Comparison of ENCODE assay signal across 27 cellular contexts in the genomic region with DNA sequence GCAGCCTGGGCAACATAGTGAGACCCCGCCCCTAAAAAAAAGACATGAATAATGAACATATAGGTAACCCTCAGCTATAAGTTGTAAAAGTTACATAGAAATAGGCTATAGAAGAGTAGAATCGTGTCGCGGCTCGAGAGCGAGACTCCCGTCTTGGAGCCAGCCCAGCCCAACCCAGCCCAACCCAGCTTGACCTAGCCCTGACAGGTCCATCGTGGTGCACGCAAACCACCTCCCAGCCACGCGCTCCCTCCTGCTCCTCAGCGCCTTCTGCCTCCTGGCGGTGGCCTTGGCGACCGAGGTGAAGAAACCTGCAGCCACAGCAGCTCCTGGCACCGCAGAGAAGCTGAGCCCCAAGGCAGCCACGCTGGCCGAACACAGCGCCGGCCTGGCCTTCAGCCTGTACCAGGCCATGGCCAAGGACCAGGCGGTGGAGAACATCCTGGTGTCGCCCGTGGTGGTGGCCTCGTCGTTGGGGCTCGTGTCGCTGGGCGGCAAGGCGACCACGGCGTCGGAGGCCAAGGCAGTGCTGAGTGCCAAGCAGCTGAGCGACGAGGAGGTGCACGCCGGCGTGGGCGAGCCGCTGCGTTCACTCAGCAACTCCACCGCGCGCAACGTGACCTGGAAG.
"Had no signal": no experiment of that assay in that cellular context is flagged by ENCODE, and none has a peak within 500 bp of the region (broad histone marks: within the 10 kb centered on the region; RNA-seq: fewer than 3 reads in every experiment).

No MANE protein-coding gene starts in this region.

- H3K4me1 Mint-ChIP-seq: mesothelial cell of epicardium; neural crest cell; stimulated activated naive B cell treated with anti-CD40 and anti-IgM and Interleukin-4, amounts not matched to agents 10 μg/mL and 1 μg/mL and 100 μg/mL, for 72 hours had no signal

- H3K36me3 ChIP-seq: gastrocnemius medialis, left lung, right lobe of liver, thoracic aorta, tibial nerve, upper lobe of left lung had no signal

- ATAC-seq: gastrocnemius medialis; left cardiac atrium; left lung; mucosa of descending colon; stimulated activated naive B cell treated with anti-CD40 and anti-IgM and Interleukin-4, amounts not matched to agents 10 μg/mL and 1 μg/mL and 100 μg/mL, for 72 hours had no signal

- H3K27ac Mint-ChIP-seq: mesothelial cell of epicardium; naive B cell; natural killer cell treated with Interleukin-12 subunit alpha and Interleukin-12 subunit beta and Interleukin-15 and Interleukin-18, amount 100 ng/mL, for 72 hours; progenitor cell of endocrine pancreas; stimulated activated naive B cell treated with anti-CD40 and anti-IgM and Interleukin-4, amounts not matched to agents 10 μg/mL and 1 μg/mL and 100 μg/mL, for 72 hours; stimulated activated naive CD8-positive, alpha-beta T cell treated with anti-CD3 and anti-CD28 coated beads, Interleukin-15, Interleukin-2, amounts not matched to agents 100 ng/mL and 50 ng/mL, for 24 hours had no signal

- H3K4me3 Mint-ChIP-seq: mesothelial cell of epicardium; naive B cell; natural killer cell treated with Interleukin-12 subunit alpha and Interleukin-12 subunit beta and Interleukin-15 and Interleukin-18, amount 100 ng/mL, for 72 hours; neural crest cell; stimulated activated naive B cell treated with anti-CD40 and anti-IgM and Interleukin-4, amounts not matched to agents 10 μg/mL and 1 μg/mL and 100 μg/mL, for 72 hours; stimulated activated naive CD8-positive, alpha-beta T cell treated with anti-CD3 and anti-CD28 coated beads, Interleukin-15, Interleukin-2, amounts not matched to agents 100 ng/mL and 50 ng/mL, for 24 hours had no signal

- H3K27me3 Mint-ChIP-seq: naive B cell; natural killer cell treated with Interleukin-12 subunit alpha and Interleukin-12 subunit beta and Interleukin-15 and Interleukin-18, amount 100 ng/mL, for 72 hours; progenitor cell of endocrine pancreas; stimulated activated naive B cell treated with anti-CD40 and anti-IgM and Interleukin-4, amounts not matched to agents 10 μg/mL and 1 μg/mL and 100 μg/mL, for 72 hours; stimulated activated naive CD8-positive, alpha-beta T cell treated with anti-CD3 and anti-CD28 coated beads, Interleukin-15, Interleukin-2, amounts not matched to agents 100 ng/mL and 50 ng/mL, for 24 hours had no signal

- H3K9me3 ChIP-seq: gastrocnemius medialis, left lung, mucosa of descending colon, right lobe of liver, thoracic aorta, tibial nerve, upper lobe of left lung had no signal

- DNase-seq: dermis blood vessel endothelial cell; effector memory CD4-positive, alpha-beta T cell; foreskin fibroblast; gastrocnemius medialis; head of caudate nucleus; left cardiac atrium; mesenchymal stem cell; naive B cell; small intestine; stimulated activated CD4-positive, alpha-beta T cell treated with anti-CD3 and anti-CD28 coated beads, Interleukin-15, amount 100 ng/mL, for 24 hours; stimulated activated CD4-positive, alpha-beta T cell treated with anti-CD3 and anti-CD28 coated beads, Interleukin-2, amount 100 ng/mL, for 48 hours; stimulated activated naive B cell treated with anti-CD40 and anti-IgM and Interleukin-4, amounts not matched to agents 10 μg/mL and 1 μg/mL and 100 μg/mL, for 72 hours had no signal

- FAIRE-seq: endometrium, small intestine, urothelium cell line had no signal

- H3K9ac ChIP-seq: parathyroid adenoma had no signal

- H3K27me3 ChIP-seq: gastrocnemius medialis, left lung, right lobe of liver, tibial nerve, upper lobe of left lung had no signal

- H3K9me3 Mint-ChIP-seq: mesothelial cell of epicardium; natural killer cell treated with Interleukin-12 subunit alpha and Interleukin-12 subunit beta and Interleukin-15 and Interleukin-18, amount 100 ng/mL, for 72 hours; neural crest cell; stimulated activated naive B cell treated with anti-CD40 and anti-IgM and Interleukin-4, amounts not matched to agents 10 μg/mL and 1 μg/mL and 100 μg/mL, for 72 hours; stimulated activated naive CD8-positive, alpha-beta T cell treated with anti-CD3 and anti-CD28 coated beads, Interleukin-15, Interleukin-2, amounts not matched to agents 100 ng/mL and 50 ng/mL, for 24 hours had no signal

- H3K4me1 ChIP-seq: left lung, parathyroid adenoma, right lobe of liver, tibial nerve, upper lobe of left lung had no signal

- H3K27ac ChIP-seq: coronary artery, gastrocnemius medialis, left lung, parathyroid adenoma, right lobe of liver, thoracic aorta, tibial nerve, upper lobe of left lung had no signal

- H3K36me3 Mint-ChIP-seq: mesothelial cell of epicardium; naive B cell; natural killer cell treated with Interleukin-12 subunit alpha and Interleukin-12 subunit beta and Interleukin-15 and Interleukin-18, amount 100 ng/mL, for 72 hours; stimulated activated naive B cell treated with anti-CD40 and anti-IgM and Interleukin-4, amounts not matched to agents 10 μg/mL and 1 μg/mL and 100 μg/mL, for 72 hours had no signal

- H3K4me3 ChIP-seq: coronary artery, gastrocnemius medialis, left lung, mucosa of descending colon, right lobe of liver, thoracic aorta, tibial nerve, upper lobe of left lung had no signal
